ENCODE assay signal across 8 cellular contexts in the genomic region with DNA sequence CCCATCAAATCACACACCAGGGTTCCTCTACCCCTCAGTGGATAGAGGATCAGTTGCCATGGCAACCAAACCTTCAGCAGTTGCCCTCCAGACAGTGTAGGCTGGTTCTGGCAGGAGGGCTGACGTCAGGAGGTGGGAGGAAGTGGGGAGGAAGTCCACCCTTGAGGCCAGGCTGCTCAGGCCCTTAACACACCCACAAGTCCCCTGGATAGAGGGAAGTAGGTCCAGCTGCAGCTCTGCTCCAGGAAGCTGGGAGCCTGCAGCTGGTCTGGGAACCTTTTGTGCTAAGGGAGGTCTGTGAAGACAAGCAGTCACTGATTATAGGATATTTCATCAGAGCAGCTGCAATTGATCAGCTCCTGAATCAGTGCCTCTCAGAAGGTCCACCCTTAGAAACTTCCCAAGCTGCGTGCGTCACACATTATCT.
DNase-seq lines count a peak whose midpoint lies in the region; ATAC-seq and TF ChIP-seq lines count a peak whose summit lies in the region.

No MANE protein-coding gene starts in this region.

- in situ Hi-C loops in GM13976 (cut with MboI; ENCODE audit: low sequenced_read_pairs, unreplicated experiment) = loop anchor here (10.0 kb wide), 1 partner anchor 311 kb away; no protein-coding TSS in a partner anchor

- intact Hi-C loops in ovary (cut with DNase I) = loop anchor here in 3 of 4 donors (2.0 to 10.0 kb wide), 5 partner anchors 99 to 315 kb away; a partner anchor contains a TSS
- intact Hi-C loops in posterior vena cava (cut with DNase I) = loop anchor here in 1 of 2 donors (5.0 kb wide), 1 partner anchor 314 kb away; no protein-coding TSS in a partner anchor

- DNase-seq in DMS53 (lab: John Stamatoyannopoulos, UW) (peak; percentile 72), NAMALWA (ENCODE audit: low spot score) (peak; percentile 45), fibroblast of peridontal ligament (ENCODE audit: extremely low read depth) (peak; percentile 51), ovary (peak; percentile 30 to 69 (median 57)), GM13976 (ENCODE audit: low spot score) (no peak), posterior vena cava (ENCODE audit: low spot score) (no peak)
- no peak for DNase-seq in activated CD4-positive, alpha-beta T cell treated with anti-CD3 and anti-CD28 coated beads for 48 hours

- H3K27ac ChIP-seq in ovary = no peak overlapping the region

- TF ChIP-seq CTCF in ovary (IDR thresholded peaks at IDR 0.05) (no peak), GM13976 (IDR thresholded peaks at IDR 0.05; ENCODE audit: borderline replicate concordance, control extremely low read depth, extremely low read depth, insufficient read depth, missing control alignments) (no peak)

- H3K9me3 ChIP-seq in ovary = no peaks in the 10 kb centered on the region

- 23 to 44% (median 25%) methylated on average over 3 of the region's 3 CpGs for WGBS in ovary, 3 donors

- H3K36me3 ChIP-seq in ovary = no peaks in the 10 kb centered on the region

- no peaks in the 10 kb centered on the region for H3K27me3 ChIP-seq in ovary

- TF ChIP-seq POLR2A in ovary (IDR thresholded peaks at IDR 0.05) = no peak

- peaks cover 2% of the 10 kb centered on the region for H3K4me1 ChIP-seq in ovary (ENCODE audit: insufficient read depth)

- TF ChIP-seq EP300 in ovary (IDR thresholded peaks at IDR 0.05) = no peak

- ATAC-seq in GM18870 (IDR thresholded peaks at IDR 0.05; ENCODE audit: unreplicated experiment) = no peak

- no peak overlapping the region for H3K4me3 ChIP-seq in ovary

Comparison
In these comparisons a context has a peak if more than half of its experiments do, and no peak if none do; other contexts are left out.
1. DNase-seq: peak in DMS53 (single experiment), NAMALWA (single experiment), fibroblast of peridontal ligament (single experiment) and ovary (5 of 5); none in GM13976 (single experiment), posterior vena cava (single experiment) and activated CD4-positive, alpha-beta T cell treated with anti-CD3 and anti-CD28 coated beads for 48 hours (single experiment).